Comparison of ENCODE assay signal across 12 cellular contexts in genomic region chr2:80303825-80304521, GRCh38. TPM values are rescaled to one million over a fixed set of nuclear protein-coding genes. Genes with fewer than 3 reads are reported as not detected.
DNase-seq lines count a peak whose midpoint lies in the region; ATAC-seq and FAIRE-seq lines count a peak whose summit lies in the region.
"Had no signal": no experiment of that assay in that cellular context is flagged by ENCODE, and none has a peak within 500 bp of the region (broad histone marks: within the 10 kb centered on the region; RNA-seq: fewer than 3 reads in every experiment).

No MANE protein-coding gene starts in this region.

- no peak overlapping the region for H3K27ac ChIP-seq in aorta (ENCODE audit: low read depth in 1 of 2, low read length in 2 of 2)
- H3K27ac ChIP-seq: HL-60 had no signal

- WGBS in aorta, 2 donors, result 1% methylated on average over 34 of the region's 34 CpGs

- ATAC-seq in aorta (ENCODE audit: low FRiP score), result no peak
- ATAC-seq in HG02763 (IDR thresholded peaks at IDR 0.05; ENCODE audit: unreplicated experiment), result no peak
- ATAC-seq in HG02610 (IDR thresholded peaks at IDR 0.05; ENCODE audit: unreplicated experiment), result no peak

- H3K9ac ChIP-seq in NT2/D1 (ENCODE audit: insufficient read length, low read depth), result peak overlapping the region; percentile 82

- peak overlapping the region; percentile 58 for H3K4me3 ChIP-seq in NT2/D1 (ENCODE audit: insufficient read length, low read depth)
- H3K4me3 ChIP-seq in aorta (ENCODE audit: low read length in 2 of 2), result no peak overlapping the region

- DNase-seq in COLO668 (lab: John Stamatoyannopoulos, UW; ENCODE audit: unreplicated experiment) (peak; percentile 21), NT2/D1 (ENCODE audit: low read depth, low spot score) (no peak), frontal cortex (ENCODE audit: low spot score in 2 of 2) (peak; percentile 32 to 58), occipital lobe (lab: John Stamatoyannopoulos, UW) (peak; percentile 57), aorta (no peak), GM19240 (ENCODE audit: insufficient read length, low spot score) (no peak)
- DNase-seq: activated CD4-positive, alpha-beta T cell treated with anti-CD3 and anti-CD28 coated beads, Interleukin-2, amount 50 U/mL, for 48 hours; mammary epithelial cell; NK-92 treated with Interleukin-12 subunit alpha and Interleukin-12 subunit beta, amount 100 ng/mL, for 24 hours had no signal

- H3K4me1 ChIP-seq in NT2/D1 (ENCODE audit: insufficient read depth, insufficient read length), result no peaks in the 10 kb centered on the region
- no peaks in the 10 kb centered on the region for H3K4me1 ChIP-seq in aorta (ENCODE audit: control insufficient read depth in 1 of 2, insufficient read depth in 2 of 2, low read length in 2 of 2)

- intact Hi-C loops in aorta (cut with DNase I), result no loop called here

- H3K9me3 ChIP-seq in NT2/D1 (ENCODE audit: insufficient read depth, low read length) (no peaks in the 10 kb centered on the region), aorta (ENCODE audit: control insufficient read depth, low read length) (no peaks in the 10 kb centered on the region)

- H3K36me3 ChIP-seq in NT2/D1 (ENCODE audit: insufficient read depth, insufficient read length, low read length), result no peaks in the 10 kb centered on the region
- H3K36me3 ChIP-seq in aorta (ENCODE audit: control insufficient read depth in 1 of 2, insufficient read depth in 2 of 2, low read length in 1 of 2), result no peaks in the 10 kb centered on the region

- H3K27me3 ChIP-seq in NT2/D1 (ENCODE audit: insufficient read depth, insufficient read length) (peaks cover 38% of the 10 kb centered on the region), aorta (ENCODE audit: control insufficient read depth in 1 of 2, insufficient read depth in 2 of 2, low read length in 1 of 2) (no peaks in the 10 kb centered on the region)

- FAIRE-seq in frontal cortex (lab: Jason Lieb, UNC), result no peak

RNA-seq across cellular contexts. Expression of gene LRRTM1, which starts 0.6 kb away (rescaled TPM):
- total RNA-seq in frontal cortex (11.4 TPM), occipital lobe (11.9 TPM), aorta (under 1 TPM; 0.19 to 0.39 TPM)
- not detected for polyA plus RNA-seq in aorta
- total RNA-seq: mammary epithelial cell had no signal
- polyA plus RNA-seq: mammary epithelial cell had no signal

Comparison
In these comparisons a context has a peak if more than half of its experiments do, and no peak if none do; other contexts are left out.
1. DNase-seq: peak in COLO668 (single experiment), frontal cortex (2 of 2) and occipital lobe (single experiment); none in NT2/D1 (single experiment), aorta (0 of 2) and GM19240 (single experiment).